Comparison of ENCODE assay signal across 15 cellular contexts in genomic region chr4:93749351-93749761, GRCh38.
A peak's percentile ranks its signal among the peaks of the same experiment; 100 is the strongest.
DNase-seq lines count a peak whose midpoint lies in the region; ATAC-seq lines count a peak whose summit lies in the region.
"Had no signal": no experiment of that assay in that cellular context is flagged by ENCODE, and none has a peak within 500 bp of the region (broad histone marks: within the 10 kb centered on the region; RNA-seq: fewer than 3 reads in every experiment).

No MANE protein-coding gene starts in this region.

- no peaks in the 10 kb centered on the region for H3K9me3 Mint-ChIP-seq in activated T-cell treated with anti-CD3 and anti-CD28 coated beads, Interleukin-2, amount 50 U/mL, for 72 hours
- H3K9me3 Mint-ChIP-seq in activated T-cell treated with anti-CD3 and anti-CD28 coated beads, Interleukin-2, amount 50 U/mL, for 24 hours, result no peaks in the 10 kb centered on the region
- no peaks in the 10 kb centered on the region for H3K9me3 Mint-ChIP-seq in activated CD8-positive, alpha-beta memory T cell treated with anti-CD3 and anti-CD28 coated beads, Interleukin-2, amount 10 ng/mL, durations not matched to agents 7 days and 5 days (ENCODE audit: low read depth)
- peaks cover 0 to 3% (median 2%) of the 10 kb centered on the region in 5 donors for H3K9me3 Mint-ChIP-seq in CD8-positive, alpha-beta memory T cell
- H3K9me3 Mint-ChIP-seq: activated CD4-positive, alpha-beta T cell treated with anti-CD3 and anti-CD28 coated beads, Interleukin-2, amount 10 ng/mL, durations not matched to agents 24 days and 14 days had no signal

- H3K27ac Mint-ChIP-seq in activated T-cell treated with anti-CD3 and anti-CD28 coated beads, Interleukin-2, amount 50 U/mL, for 72 hours, result no peak overlapping the region
- no peak overlapping the region for H3K27ac Mint-ChIP-seq in activated T-cell treated with anti-CD3 and anti-CD28 coated beads, Interleukin-2, amount 50 U/mL, for 24 hours
- H3K27ac Mint-ChIP-seq in activated CD8-positive, alpha-beta memory T cell treated with anti-CD3 and anti-CD28 coated beads, Interleukin-2, amount 10 ng/mL, durations not matched to agents 7 days and 5 days, result no peak overlapping the region
- H3K27ac Mint-ChIP-seq in CD8-positive, alpha-beta memory T cell, result no peak overlapping the region
- H3K27ac Mint-ChIP-seq: activated CD4-positive, alpha-beta T cell treated with anti-CD3 and anti-CD28 coated beads, Interleukin-2, amount 10 ng/mL, durations not matched to agents 24 days and 14 days; immature natural killer cell had no signal

- H3K4me3 ChIP-seq in CD8-positive, alpha-beta memory T cell (ENCODE audit: low read length), result no peak overlapping the region

- H3K36me3 Mint-ChIP-seq in activated T-cell treated with anti-CD3 and anti-CD28 coated beads, Interleukin-2, amount 50 U/mL, for 72 hours (ENCODE audit: insufficient read depth in 2 of 2), result no peaks in the 10 kb centered on the region
- H3K36me3 Mint-ChIP-seq in activated T-cell treated with anti-CD3 and anti-CD28 coated beads, Interleukin-2, amount 50 U/mL, for 24 hours (ENCODE audit: low read depth), result no peaks in the 10 kb centered on the region
- no peaks in the 10 kb centered on the region for H3K36me3 Mint-ChIP-seq in activated CD8-positive, alpha-beta memory T cell treated with anti-CD3 and anti-CD28 coated beads, Interleukin-2, amount 10 ng/mL, durations not matched to agents 7 days and 5 days
- no peaks in the 10 kb centered on the region for H3K36me3 Mint-ChIP-seq in CD8-positive, alpha-beta memory T cell
- H3K36me3 Mint-ChIP-seq: immature natural killer cell had no signal

- no peak overlapping the region for H3K4me3 Mint-ChIP-seq in activated T-cell treated with anti-CD3 and anti-CD28 coated beads, Interleukin-2, amount 50 U/mL, for 72 hours
- H3K4me3 Mint-ChIP-seq in activated T-cell treated with anti-CD3 and anti-CD28 coated beads, Interleukin-2, amount 50 U/mL, for 24 hours, result no peak overlapping the region
- H3K4me3 Mint-ChIP-seq in activated CD8-positive, alpha-beta memory T cell treated with anti-CD3 and anti-CD28 coated beads, Interleukin-2, amount 10 ng/mL, durations not matched to agents 7 days and 5 days, result no peak overlapping the region
- H3K4me3 Mint-ChIP-seq in CD8-positive, alpha-beta memory T cell, result no peak overlapping the region
- H3K4me3 Mint-ChIP-seq: activated CD4-positive, alpha-beta T cell treated with anti-CD3 and anti-CD28 coated beads, Interleukin-2, amount 10 ng/mL, durations not matched to agents 24 days and 14 days; immature natural killer cell had no signal

- H3K36me3 ChIP-seq in CD8-positive, alpha-beta memory T cell (ENCODE audit: insufficient read depth, low read length), result no peaks in the 10 kb centered on the region
- H3K36me3 ChIP-seq: neutrophil had no signal

- CTCF ChIA-PET in activated CD8-positive, alpha-beta memory T cell treated with anti-CD3 and anti-CD28 coated beads, Interleukin-2, amount 10 ng/mL, durations not matched to agents 7 days and 5 days (lab: Charles Lee), result no interaction called here
- CTCF ChIA-PET in CD8-positive, alpha-beta memory T cell (lab: Charles Lee), result no interaction called here

- H3K4me1 Mint-ChIP-seq in activated T-cell treated with anti-CD3 and anti-CD28 coated beads, Interleukin-2, amount 50 U/mL, for 72 hours (ENCODE audit: low read depth), result no peaks in the 10 kb centered on the region
- no peaks in the 10 kb centered on the region for H3K4me1 Mint-ChIP-seq in activated T-cell treated with anti-CD3 and anti-CD28 coated beads, Interleukin-2, amount 50 U/mL, for 24 hours (ENCODE audit: low read depth)
- H3K4me1 Mint-ChIP-seq in activated CD8-positive, alpha-beta memory T cell treated with anti-CD3 and anti-CD28 coated beads, Interleukin-2, amount 10 ng/mL, durations not matched to agents 7 days and 5 days, result no peaks in the 10 kb centered on the region
- no peaks in the 10 kb centered on the region for H3K4me1 Mint-ChIP-seq in CD8-positive, alpha-beta memory T cell
- H3K4me1 Mint-ChIP-seq: activated CD4-positive, alpha-beta T cell treated with anti-CD3 and anti-CD28 coated beads, Interleukin-2, amount 10 ng/mL, durations not matched to agents 24 days and 14 days; immature natural killer cell had no signal

- no peaks in the 10 kb centered on the region for H3K27me3 ChIP-seq in CD8-positive, alpha-beta memory T cell (ENCODE audit: insufficient read depth, low read length, poor library complexity, severe bottlenecking)
- H3K27me3 ChIP-seq: neutrophil had no signal

- no peaks in the 10 kb centered on the region for H3K9me3 ChIP-seq in CD8-positive, alpha-beta memory T cell (ENCODE audit: low read length)
- H3K9me3 ChIP-seq: neutrophil had no signal

- H3K27me3 Mint-ChIP-seq in activated T-cell treated with anti-CD3 and anti-CD28 coated beads, Interleukin-2, amount 50 U/mL, for 72 hours (ENCODE audit: low read depth), result no peaks in the 10 kb centered on the region
- no peaks in the 10 kb centered on the region for H3K27me3 Mint-ChIP-seq in activated T-cell treated with anti-CD3 and anti-CD28 coated beads, Interleukin-2, amount 50 U/mL, for 24 hours
- no peaks in the 10 kb centered on the region for H3K27me3 Mint-ChIP-seq in activated CD8-positive, alpha-beta memory T cell treated with anti-CD3 and anti-CD28 coated beads, Interleukin-2, amount 10 ng/mL, durations not matched to agents 7 days and 5 days
- no peaks in the 10 kb centered on the region for H3K27me3 Mint-ChIP-seq in CD8-positive, alpha-beta memory T cell
- H3K27me3 Mint-ChIP-seq: activated CD4-positive, alpha-beta T cell treated with anti-CD3 and anti-CD28 coated beads, Interleukin-2, amount 10 ng/mL, durations not matched to agents 24 days and 14 days had no signal

- ATAC-seq in activated T-cell treated with anti-CD3 and anti-CD28 coated beads, Interleukin-2, amount 50 U/mL, for 72 hours (replicated peaks in 1 of 2), result peak; percentile 32 to 90
- ATAC-seq in HG02571 (IDR thresholded peaks at IDR 0.05; ENCODE audit: unreplicated experiment) (peak; percentile 84), HG03378 (IDR thresholded peaks at IDR 0.05; ENCODE audit: unreplicated experiment) (peak; percentile 83)
- ATAC-seq in activated CD8-positive, alpha-beta memory T cell treated with anti-CD3 and anti-CD28 coated beads, Interleukin-2, amount 10 ng/mL, durations not matched to agents 7 days and 5 days, result no peak

- POLR2A ChIA-PET in CD8-positive, alpha-beta memory T cell (lab: Charles Lee), result no interaction called here

- DNase-seq in activated T-cell treated with anti-CD3 and anti-CD28 coated beads, Interleukin-2, amount 50 U/mL, for 72 hours, result peak; percentile 0 to 1
- DNase-seq in activated T-cell treated with anti-CD3 and anti-CD28 coated beads, Interleukin-2, amount 50 U/mL, for 24 hours, result no peak
- no peak for DNase-seq in activated CD8-positive, alpha-beta memory T cell treated with anti-CD3 and anti-CD28 coated beads, Interleukin-2, amount 10 ng/mL, durations not matched to agents 7 days and 5 days
- no peak for DNase-seq in DMS153 treated with DMSO at 0.1 percent for 48 hours (lab: John Stamatoyannopoulos, UW; ENCODE audit: unreplicated experiment)
- DNase-seq in mucosa of gallbladder (ENCODE audit: low spot score), result no peak
- DNase-seq in CD8-positive, alpha-beta memory T cell, result no peak
- DNase-seq: 8988T; activated CD4-positive, alpha-beta T cell treated with anti-CD3 and anti-CD28 coated beads, Interleukin-2, amount 10 ng/mL, durations not matched to agents 24 days and 14 days; immature natural killer cell; NCI-H2081 treated with DMSO at 0.1 percent for 48 hours; stimulated activated CD4-positive, alpha-beta T cell treated with anti-CD3 and anti-CD28 coated beads, Interleukin-4, amount 100 ng/mL, for 4 hours; trophoblast cell had no signal

- no peaks in the 10 kb centered on the region for H3K4me1 ChIP-seq in CD8-positive, alpha-beta memory T cell (ENCODE audit: insufficient read depth, low read length)

- no peak overlapping the region for H3K27ac ChIP-seq in CD8-positive, alpha-beta memory T cell (ENCODE audit: low read depth, low read length)
- H3K27ac ChIP-seq: neutrophil had no signal

Comparison
In these comparisons a context has a peak if more than half of its experiments do, and no peak if none do; other contexts are left out.
1. DNase-seq: peak in activated T-cell treated with anti-CD3 and anti-CD28 coated beads, Interleukin-2, amount 50 U/mL, for 72 hours (2 of 2); none in activated T-cell treated with anti-CD3 and anti-CD28 coated beads, Interleukin-2, amount 50 U/mL, for 24 hours (single experiment), activated CD8-positive, alpha-beta memory T cell treated with anti-CD3 and anti-CD28 coated beads, Interleukin-2, amount 10 ng/mL, durations not matched to agents 7 days and 5 days (single experiment), DMS153 treated with DMSO at 0.1 percent for 48 hours (single experiment), mucosa of gallbladder (single experiment) and CD8-positive, alpha-beta memory T cell (0 of 5).